ENCODE assay signal across 14 cellular contexts in genomic region chr16:66742409-66742808, GRCh38. TPM values are rescaled to one million over a fixed set of nuclear protein-coding genes. Genes with fewer than 3 reads are reported as not detected.
DNase-seq lines count a peak whose midpoint lies in the region; ATAC-seq, FAIRE-seq and TF ChIP-seq lines count a peak whose summit lies in the region.
"Had no signal": no experiment of that assay in that cellular context is flagged by ENCODE, and none has a peak within 500 bp of the region (broad histone marks: within the 10 kb centered on the region; RNA-seq: fewer than 3 reads in every experiment).

No MANE protein-coding gene starts in this region.

- CTCF ChIA-PET in Calu3 (lab: Charles Lee) = interaction anchor here (0.8 to 2.5 kb wide), 3 partner anchors 9 to 91 kb away, joined by 6 to 20 read pairs (median 17); partner anchors contain the start of genes DYNC1LI2 and NAE1

- H3K27ac ChIP-seq in keratinocyte (ENCODE audit: control insufficient read depth, insufficient read depth, low read length) = peak overlapping the region; percentile 63

- no peak overlapping the region for H3K4me3 ChIP-seq in keratinocyte (ENCODE audit: control insufficient read depth in 2 of 3, extremely low read depth in 1 of 3, insufficient read depth in 2 of 3, low read depth in 1 of 3, low read length in 3 of 3)
- H3K4me3 ChIP-seq in skeletal muscle satellite cell (ENCODE audit: low read length) = no peak overlapping the region
- H3K4me3 ChIP-seq: mucosa of descending colon had no signal

- dilution Hi-C loops in keratinocyte (cut with MboI; ENCODE audit: extremely low pct_ligation_motif_present, low sequenced_read_pairs) = no loop called here

- H4K20me1 ChIP-seq in keratinocyte (ENCODE audit: control insufficient read depth, extremely low read depth, insufficient read depth, low read length) = peaks cover 8% of the 10 kb centered on the region

- TF ChIP-seq CTCF in Calu3 (IDR thresholded peaks at IDR 0.05; ENCODE audit: unreplicated experiment) (no peak), keratinocyte (optimal IDR thresholded peaks at IDR 0.05 in 1 of 3, IDR thresholded peaks at IDR 0.05 in 1 of 3, conservative IDR thresholded peaks at IDR 0.05 in 1 of 3; ENCODE audit: extremely low read depth in 1 of 3, insufficient read depth in 2 of 3, low read length in 3 of 3) (no peak)

- no peaks in the 10 kb centered on the region for H3K9me3 Mint-ChIP-seq in Calu3 (ENCODE audit: low read depth, unreplicated experiment)
- H3K9me3 Mint-ChIP-seq in activated T-helper 17 cell treated with anti-CD3 and anti-CD28 coated beads, Interleukin-2, amount 50 U/mL, for 72 hours = no peaks in the 10 kb centered on the region
- H3K9me3 Mint-ChIP-seq: activated naive CD4-positive, alpha-beta T cell treated with anti-CD3 and anti-CD28 coated beads, Interleukin-2, amount 50 U/mL, for 72 hours had no signal

- H3K36me3 ChIP-seq in keratinocyte (ENCODE audit: control insufficient read depth in 2 of 2, extremely low read depth in 1 of 2, insufficient read depth in 2 of 2, low read length in 2 of 2) (peaks cover 27 to 37% of the 10 kb centered on the region in 2 experiments), skeletal muscle satellite cell (ENCODE audit: insufficient read depth, low read length) (peaks cover 72% of the 10 kb centered on the region)

- no peak for FAIRE-seq in keratinocyte (lab: Jason Lieb, UNC)
- FAIRE-seq: G401.6 had no signal

- no peak overlapping the region for H3K4me2 ChIP-seq in keratinocyte (ENCODE audit: control insufficient read depth, extremely low read depth, insufficient read depth, low read depth, low read length)
- H3K4me2 ChIP-seq in skeletal muscle satellite cell (ENCODE audit: low read length) = peak overlapping the region; percentile 45

- H3K9me1 ChIP-seq in keratinocyte (ENCODE audit: control insufficient read depth, extremely low read depth, insufficient read depth, low read length) = peaks cover 5% of the 10 kb centered on the region

- H3K36me3 Mint-ChIP-seq in Calu3 (ENCODE audit: insufficient read depth, unreplicated experiment) = peaks cover 66% of the 10 kb centered on the region
- peaks cover 98% of the 10 kb centered on the region for H3K36me3 Mint-ChIP-seq in activated T-helper 17 cell treated with anti-CD3 and anti-CD28 coated beads, Interleukin-2, amount 50 U/mL, for 72 hours (ENCODE audit: low read depth)
- H3K36me3 Mint-ChIP-seq: activated naive CD4-positive, alpha-beta T cell treated with anti-CD3 and anti-CD28 coated beads, Interleukin-2, amount 50 U/mL, for 72 hours had no signal

- no peaks in the 10 kb centered on the region for H3K27me3 Mint-ChIP-seq in Calu3 (ENCODE audit: unreplicated experiment)
- H3K27me3 Mint-ChIP-seq in activated T-helper 17 cell treated with anti-CD3 and anti-CD28 coated beads, Interleukin-2, amount 50 U/mL, for 72 hours = no peaks in the 10 kb centered on the region

- H3K9me3 ChIP-seq in keratinocyte (ENCODE audit: control insufficient read depth, low read depth, low read length) (no peaks in the 10 kb centered on the region), skeletal muscle satellite cell (replicated peaks; ENCODE audit: low read length) (no peaks in the 10 kb centered on the region)
- H3K9me3 ChIP-seq: mucosa of descending colon had no signal

- peak overlapping the region; percentile 89 for H3K27ac Mint-ChIP-seq in Calu3 (ENCODE audit: unreplicated experiment)
- no peak overlapping the region for H3K27ac Mint-ChIP-seq in activated T-helper 17 cell treated with anti-CD3 and anti-CD28 coated beads, Interleukin-2, amount 50 U/mL, for 72 hours

- H3K4me1 Mint-ChIP-seq in Calu3 (ENCODE audit: low read depth, unreplicated experiment) = peaks cover 34% of the 10 kb centered on the region
- peaks cover 16% of the 10 kb centered on the region for H3K4me1 Mint-ChIP-seq in activated T-helper 17 cell treated with anti-CD3 and anti-CD28 coated beads, Interleukin-2, amount 50 U/mL, for 72 hours

- H3K4me3 Mint-ChIP-seq in Calu3 (ENCODE audit: low read depth, unreplicated experiment) = peak overlapping the region; percentile 25
- H3K4me3 Mint-ChIP-seq in activated T-helper 17 cell treated with anti-CD3 and anti-CD28 coated beads, Interleukin-2, amount 50 U/mL, for 72 hours = no peak overlapping the region

- intact Hi-C loops in Calu3 (cut with micrococcal nuclease; ENCODE audit: unreplicated experiment) = no loop called here

- BruUV-seq in Calu3 (replicated peaks; lab: Mats Ljungman, UMichigan) = no TSS peak

- peaks cover 25% of the 10 kb centered on the region for H3K4me1 ChIP-seq in keratinocyte (ENCODE audit: control insufficient read depth, extremely low read depth, insufficient read depth, low read length)
- peaks cover 28% of the 10 kb centered on the region for H3K4me1 ChIP-seq in skeletal muscle satellite cell (ENCODE audit: control insufficient read depth, insufficient read depth, low read length)

- no peak overlapping the region for H2AFZ ChIP-seq in keratinocyte (ENCODE audit: control insufficient read depth, low read length)

- peaks cover 57% of the 10 kb centered on the region for H3K79me2 ChIP-seq in keratinocyte (ENCODE audit: control insufficient read depth, insufficient read depth, low read length)

- no peak for DNase-seq in Calu3
- DNase-seq in astrocyte of the hippocampus (ENCODE audit: low read depth, low spot score) = peak; percentile 57
- DNase-seq in keratinocyte (ENCODE audit: low read depth, low spot score) = no peak
- no peak for DNase-seq in dedifferentiated amniotic fluid mesenchymal stem cell (ENCODE audit: extremely low spot score)
- DNase-seq in 8988T = no peak
- no peak for DNase-seq in NCI-H1417 treated with DMSO at 0.1 percent for 48 hours (lab: John Stamatoyannopoulos, UW)
- DNase-seq: mucosa of descending colon; stimulated activated CD4-positive, alpha-beta T cell treated with anti-CD3 and anti-CD28 coated beads, Interleukin-15, amount 100 ng/mL, for 24 hours had no signal

- H3K27me3 ChIP-seq in keratinocyte (ENCODE audit: control insufficient read depth, extremely low read depth, insufficient read depth, low read length) (no peaks in the 10 kb centered on the region), skeletal muscle satellite cell (ENCODE audit: control insufficient read depth, insufficient read depth, low read length) (no peaks in the 10 kb centered on the region)

- no peak for ATAC-seq in activated T-helper 17 cell treated with anti-CD3 and anti-CD28 coated beads, Interleukin-2, amount 50 U/mL, for 72 hours (replicated peaks)
- ATAC-seq: activated naive CD4-positive, alpha-beta T cell treated with anti-CD3 and anti-CD28 coated beads, Interleukin-2, amount 50 U/mL, for 72 hours; mucosa of descending colon had no signal

- H3K9ac ChIP-seq in keratinocyte (ENCODE audit: control insufficient read depth, extremely low read depth, insufficient read depth, low read length) (no peak overlapping the region), skeletal muscle satellite cell (ENCODE audit: low read depth, low read length) (peak overlapping the region; percentile 56)

RNA-seq across cellular contexts. Expression of gene DYNC1LI2, which starts 9.0 kb away (rescaled TPM):
- 152 and 163 TPM in 2 replicates for total RNA-seq in Calu3 (2022)
- 53.0 to 66.0 TPM (median 55.5 TPM) in 3 replicates for polyA plus RNA-seq in keratinocyte
- polyA plus RNA-seq in keratinocyte (2011; ENCODE audit: low read depth) = 71.3 TPM
- 35.4 and 41.7 TPM in 2 replicates for polyA plus RNA-seq in keratinocyte (2011; cell fraction: cytosol; rRNA removed)
- 174 and 181 TPM in 2 replicates for polyA plus RNA-seq in keratinocyte (2011; cell fraction: nucleus; rRNA removed)
- 42.9 and 54.0 TPM in 2 replicates for polyA plus RNA-seq in keratinocyte (2012; ENCODE audit: low replicate concordance)
- 48.4 to 57.2 TPM (median 49.2 TPM) in 3 replicates for polyA minus RNA-seq in keratinocyte
- polyA minus RNA-seq in keratinocyte (2011; cell fraction: cytosol; rRNA and poly(A)+ RNA removed) = 29.9 TPM
- 41.9 and 92.7 TPM in 2 replicates for polyA minus RNA-seq in keratinocyte (2011; cell fraction: nucleus; rRNA and poly(A)+ RNA removed)
- 100 and 113 TPM in 2 replicates for total RNA-seq in skeletal muscle satellite cell (2012; rRNA removed)
- total RNA-seq in activated T-helper 17 cell treated with anti-CD3 and anti-CD28 coated beads, Interleukin-2, amount 50 U/mL, for 72 hours = 10 to 100 TPM; 61.0 to 67.3 TPM

RNA-seq across cellular contexts. Expression of gene CMTM4, which starts 45.9 kb away (rescaled TPM):
- total RNA-seq in Calu3 (2022) = 79.6 and 110 TPM in 2 replicates
- polyA plus RNA-seq in keratinocyte = 18.0 to 25.1 TPM (median 23.1 TPM) in 3 replicates
- polyA plus RNA-seq in keratinocyte (2011; ENCODE audit: low read depth) = 4.4 TPM
- 18.2 and 22.7 TPM in 2 replicates for polyA plus RNA-seq in keratinocyte (2011; cell fraction: cytosol; rRNA removed)
- 43.4 and 45.6 TPM in 2 replicates for polyA plus RNA-seq in keratinocyte (2011; cell fraction: nucleus; rRNA removed)
- polyA plus RNA-seq in keratinocyte (2012; ENCODE audit: low replicate concordance) = 14.5 and 15.8 TPM in 2 replicates
- 30.8 to 60.5 TPM (median 46.1 TPM) in 3 replicates for polyA minus RNA-seq in keratinocyte
- 37.2 TPM for polyA minus RNA-seq in keratinocyte (2011; cell fraction: cytosol; rRNA and poly(A)+ RNA removed)
- 41.9 and 58.3 TPM in 2 replicates for polyA minus RNA-seq in keratinocyte (2011; cell fraction: nucleus; rRNA and poly(A)+ RNA removed)
- 15.2 and 18.6 TPM in 2 replicates for total RNA-seq in skeletal muscle satellite cell (2012; rRNA removed)
- 1 to 10 TPM; 2.0 to 3.2 TPM for total RNA-seq in activated T-helper 17 cell treated with anti-CD3 and anti-CD28 coated beads, Interleukin-2, amount 50 U/mL, for 72 hours

RNA-seq across cellular contexts. Expression of gene TERB1, which starts 59.0 kb away (rescaled TPM):
- total RNA-seq in Calu3 (2022) = 0.29 and 0.59 TPM in 2 replicates
- polyA plus RNA-seq in keratinocyte = 0.17 to 0.22 TPM in 2 of 3 replicates, not detected in the other
- polyA plus RNA-seq in keratinocyte (2011; ENCODE audit: low read depth) = not detected
- 0.09 TPM in 1 of 2 replicates, not detected in the other for polyA plus RNA-seq in keratinocyte (2011; cell fraction: cytosol; rRNA removed)
- 0.37 and 0.60 TPM in 2 replicates for polyA plus RNA-seq in keratinocyte (2011; cell fraction: nucleus; rRNA removed)
- polyA plus RNA-seq in keratinocyte (2012; ENCODE audit: low replicate concordance) = 0.30 TPM in 1 of 2 replicates, not detected in the other
- 0.16 TPM in 1 of 3 replicates, not detected in the others for polyA minus RNA-seq in keratinocyte
- polyA minus RNA-seq in keratinocyte (2011; cell fraction: cytosol; rRNA and poly(A)+ RNA removed) = not detected
- polyA minus RNA-seq in keratinocyte (2011; cell fraction: nucleus; rRNA and poly(A)+ RNA removed) = 1.1 TPM in 1 of 2 replicates, not detected in the other
- total RNA-seq in skeletal muscle satellite cell (2012; rRNA removed) = 0.25 TPM in 1 of 2 replicates, not detected in the other
- under 1 TPM; 0.13 to 0.34 TPM for total RNA-seq in activated T-helper 17 cell treated with anti-CD3 and anti-CD28 coated beads, Interleukin-2, amount 50 U/mL, for 72 hours
- total RNA-seq: activated naive CD4-positive, alpha-beta T cell treated with anti-CD3 and anti-CD28 coated beads, Interleukin-2, amount 50 U/mL, for 72 hours; LHCN-M2; T-helper 1 cell treated with Interleukin-12 subunit alpha and Interleukin-12 subunit beta and Interleukin-4 antibody, amounts not matched to agents 30 ng/mL and 1 ng/mL, for 36 hours had no signal

Comparison
In these comparisons a context has a peak if more than half of its experiments do, and no peak if none do; other contexts are left out.
1. RNA of gene CMTM4, which starts 45.9 kb away (total RNA-seq): 79.6 to 110 TPM in Calu3; 2.0 to 3.2 TPM in activated T-helper 17 cell treated with anti-CD3 and anti-CD28 coated beads, Interleukin-2, amount 50 U/mL, for 72 hours; every median in the first group is over 10 times any median in the second.